In genomic region chr15:74664028-74664616, GRCh38 we compare ENCODE assay signal across 11 cellular contexts. TPM values are rescaled to one million over a fixed set of nuclear protein-coding genes. Genes with fewer than 3 reads are reported as not detected.
DNase-seq lines count a peak whose midpoint lies in the region; ATAC-seq and TF ChIP-seq lines count a peak whose summit lies in the region.
"Had no signal": no experiment of that assay in that cellular context is flagged by ENCODE, and none has a peak within 500 bp of the region (broad histone marks: within the 10 kb centered on the region; RNA-seq: fewer than 3 reads in every experiment).

No MANE protein-coding gene starts in this region.

- no peak for TF ChIP-seq POLR2A in uterus (IDR thresholded peaks at IDR 0.05)

- peaks cover 7% of the 10 kb centered on the region for H3F3A ChIP-seq in SK-N-SH (replicated peaks; ENCODE audit: insufficient read depth)

- H2BK5ac ChIP-seq in mesendoderm (ENCODE audit: low read length), result no peak overlapping the region

- H3K4me3 ChIP-seq in SK-N-SH (ENCODE audit: low read depth in 2 of 2, low read length in 1 of 2), result no peak overlapping the region
- no peak overlapping the region for H3K4me3 ChIP-seq in endodermal cell (ENCODE audit: low read length)
- no peak overlapping the region for H3K4me3 ChIP-seq in uterus
- H3K4me3 ChIP-seq in mesendoderm (ENCODE audit: low read length), result no peak overlapping the region

- H3K36me3 Mint-ChIP-seq in endodermal cell (ENCODE audit: low read depth), result peaks cover 12% of the 10 kb centered on the region

- H3K18ac ChIP-seq in mesendoderm (ENCODE audit: low read length), result no peak overlapping the region

- H3K4ac ChIP-seq in mesendoderm (ENCODE audit: low read depth, low read length), result no peak overlapping the region

- intact Hi-C loops in uterus (cut with DNase I; ENCODE audit: low total_unique reads), result no loop called here

- peaks cover 0 to 7% of the 10 kb centered on the region in 2 experiments; a peak in 1 of 4 replicates for H3K4me1 ChIP-seq in SK-N-SH (ENCODE audit: control insufficient read depth in 1 of 2, insufficient read depth in 2 of 2, low read depth in 1 of 2, low read length in 1 of 2)
- no peaks in the 10 kb centered on the region for H3K4me1 ChIP-seq in endodermal cell (ENCODE audit: control insufficient read depth, insufficient read depth, low read length)
- no peaks in the 10 kb centered on the region for H3K4me1 ChIP-seq in uterus
- H3K4me1 ChIP-seq in mesendoderm (ENCODE audit: control insufficient read depth, low read depth, low read length), result no peaks in the 10 kb centered on the region

- TF ChIP-seq CTCF in SK-N-SH (IDR thresholded peaks at IDR 0.05) (no peak), endodermal cell (conservative IDR thresholded peaks at IDR 0.05) (no peak), uterus (IDR thresholded peaks at IDR 0.05) (no peak)

- H2BK15ac ChIP-seq in mesendoderm (replicated peaks; ENCODE audit: low read depth), result no peak overlapping the region

- peaks cover 5% of the 10 kb centered on the region for H3K79me1 ChIP-seq in mesendoderm (ENCODE audit: low read length)

- TF ChIP-seq EP300 in SK-N-SH (IDR thresholded peaks at IDR 0.05; ENCODE audit: borderline replicate concordance in 1 of 2, low read depth in 1 of 2, low read length in 1 of 2), result no peak

- H3K27ac ChIP-seq in SK-N-SH (ENCODE audit: low read depth in 2 of 2, low read length in 1 of 2) (peak overlapping the region in 1 of 2 experiments; percentile 10; a peak in 1 of 4 replicates), endodermal cell (ENCODE audit: low read depth, low read length) (no peak overlapping the region), uterus (peak overlapping the region; percentile 17 to 32), mesendoderm (ENCODE audit: low read depth, low read length) (no peak overlapping the region)
- H3K27ac ChIP-seq: KMS-11 had no signal

- H4K8ac ChIP-seq in mesendoderm (ENCODE audit: low read depth, low read length), result no peak overlapping the region

- H3K79me2 ChIP-seq in SK-N-SH (ENCODE audit: insufficient read depth) (peaks cover 56% of the 10 kb centered on the region), mesendoderm (ENCODE audit: control insufficient read depth, insufficient read depth, low read length) (no peaks in the 10 kb centered on the region)

- no peak for TF ChIP-seq RAD21 in SK-N-SH (IDR thresholded peaks at IDR 0.05; ENCODE audit: low read length)

- H3K4me3 Mint-ChIP-seq in endodermal cell, result no peak overlapping the region
- H3K4me3 Mint-ChIP-seq: activated CD8-positive, alpha-beta memory T cell treated with anti-CD3 and anti-CD28 coated beads, Interleukin-2, amount 10 ng/mL, durations not matched to agents 7 days and 5 days had no signal

- no peak overlapping the region for H3K23ac ChIP-seq in mesendoderm (ENCODE audit: low read length)

- POLR2A ChIA-PET in SK-N-SH (lab: Yijun Ruan, JAX), result no interaction called here

- CTCF ChIA-PET in SK-N-SH (lab: Yijun Ruan, JAX), result interaction anchor here (1.9 to 2.1 kb wide), 2 partner anchors 32 to 105 kb away, joined by 9 to 10 read pairs; no protein-coding TSS in a partner anchor

- H3K4me1 Mint-ChIP-seq in endodermal cell, result peaks cover 14% of the 10 kb centered on the region
- H3K4me1 Mint-ChIP-seq: activated CD8-positive, alpha-beta memory T cell treated with anti-CD3 and anti-CD28 coated beads, Interleukin-2, amount 10 ng/mL, durations not matched to agents 7 days and 5 days had no signal

- no peak overlapping the region for H2BK120ac ChIP-seq in mesendoderm (ENCODE audit: low read depth, low read length)

- no peaks in the 10 kb centered on the region for H3K27me3 Mint-ChIP-seq in endodermal cell (ENCODE audit: insufficient read depth)
- H3K27me3 Mint-ChIP-seq: activated CD8-positive, alpha-beta memory T cell treated with anti-CD3 and anti-CD28 coated beads, Interleukin-2, amount 10 ng/mL, durations not matched to agents 7 days and 5 days had no signal

- peak overlapping the region; percentile 78 for H3K27ac Mint-ChIP-seq in endodermal cell
- H3K27ac Mint-ChIP-seq: activated CD8-positive, alpha-beta memory T cell treated with anti-CD3 and anti-CD28 coated beads, Interleukin-2, amount 10 ng/mL, durations not matched to agents 7 days and 5 days had no signal

- no peaks in the 10 kb centered on the region for H3K9me3 Mint-ChIP-seq in endodermal cell

- H3K36me3 ChIP-seq in SK-N-SH (replicated peaks in 1 of 2; ENCODE audit: control insufficient read depth in 1 of 2, insufficient read depth in 2 of 2, low read length in 1 of 2), result peaks cover 10 to 12% of the 10 kb centered on the region in 2 experiments
- peaks cover 23% of the 10 kb centered on the region for H3K36me3 ChIP-seq in endodermal cell (ENCODE audit: control insufficient read depth, insufficient read depth, low read length)
- H3K36me3 ChIP-seq in uterus, result no peaks in the 10 kb centered on the region
- H3K36me3 ChIP-seq in mesendoderm (ENCODE audit: control insufficient read depth, insufficient read depth, low read length), result no peaks in the 10 kb centered on the region

- H3K9me3 ChIP-seq in SK-N-SH (no peaks in the 10 kb centered on the region), endodermal cell (ENCODE audit: control insufficient read depth, low read length) (no peaks in the 10 kb centered on the region), uterus (no peaks in the 10 kb centered on the region)

- H3K9ac ChIP-seq in SK-N-SH, result no peak overlapping the region
- H3K9ac ChIP-seq in endodermal cell (ENCODE audit: extremely low read depth, low read length, poor library complexity, severe bottlenecking), result no peak overlapping the region
- H3K9ac ChIP-seq in mesendoderm (ENCODE audit: low read length), result no peak overlapping the region
- H3K9ac ChIP-seq: KMS-11 had no signal

- H3K9me2 ChIP-seq in SK-N-SH, result no peaks in the 10 kb centered on the region

- H2AFZ ChIP-seq in SK-N-SH (ENCODE audit: low read depth), result no peak overlapping the region

- peaks cover 22% of the 10 kb centered on the region for H4K20me1 ChIP-seq in SK-N-SH (ENCODE audit: insufficient read depth)

- H3K4me2 ChIP-seq in SK-N-SH, result no peak overlapping the region; the same call in 1 of the 2 replicates
- no peak overlapping the region for H3K4me2 ChIP-seq in mesendoderm (ENCODE audit: low read length)
- H3K4me2 ChIP-seq: KMS-11 had no signal

- DNase-seq in SK-N-SH, result no peak
- no peak for DNase-seq in endodermal cell
- DNase-seq in lung microvascular endothelial cell (ENCODE audit: low read depth in 2 of 2), result peak; percentile 57 to 78
- DNase-seq in uterus, result peak; percentile 24 to 33
- DNase-seq in mesendoderm, result no peak
- DNase-seq in NOMO-1 treated with dmso at 0.1 percent for 144 hours (lab: John Stamatoyannopoulos, UW; ENCODE audit: unreplicated experiment), result no peak
- DNase-seq: activated CD8-positive, alpha-beta memory T cell treated with anti-CD3 and anti-CD28 coated beads, Interleukin-2, amount 10 ng/mL, durations not matched to agents 7 days and 5 days had no signal

- H3K27me3 ChIP-seq in SK-N-SH (ENCODE audit: insufficient read depth) (no peaks in the 10 kb centered on the region), endodermal cell (ENCODE audit: control insufficient read depth, insufficient read depth, low read length, poor library complexity, severe bottlenecking) (no peaks in the 10 kb centered on the region), uterus (no peaks in the 10 kb centered on the region), mesendoderm (ENCODE audit: insufficient read depth, low read length, poor library complexity) (no peaks in the 10 kb centered on the region)

- 65% methylated on average over 2 of the region's 2 CpGs for WGBS in SK-N-SH (ENCODE audit: low lambda C conversion rate)
- 82 to 87% methylated on average over 2 of the region's 2 CpGs for whole genome bisulfite sequencing in endodermal cell (ENCODE audit: insufficient coverage in 1 of 2, insufficient read length in 1 of 2), 2 experiments
- no CpG with 5 or more reads among the region's 2 CpGs for WGBS in mesendoderm (ENCODE audit: extremely low coverage, insufficient coverage, low lambda C conversion rate)

- H3K56ac ChIP-seq in mesendoderm (ENCODE audit: low read length), result no peak overlapping the region

- no peak overlapping the region for H4K5ac ChIP-seq in mesendoderm (ENCODE audit: low read length)

- peak; percentile 54 for ATAC-seq in SK-N-SH treated with all-trans-retinoic acid at 6 μM for 48 hours
- ATAC-seq in HG02610 (IDR thresholded peaks at IDR 0.05; ENCODE audit: unreplicated experiment), result no peak
- ATAC-seq: activated CD8-positive, alpha-beta memory T cell treated with anti-CD3 and anti-CD28 coated beads, Interleukin-2, amount 10 ng/mL, durations not matched to agents 7 days and 5 days; HCT116 had no signal

- H2AK5ac ChIP-seq in mesendoderm (ENCODE audit: low read length), result no peak overlapping the region

TF ChIP-seq in SK-N-SH treated with all-trans-retinoic acid at 6 μM for 48 hours, 23 proteins besides CTCF, POLR2A, EP300 and RAD21 (continues in another document):
- TF ChIP-seq CSDC2 (CRISPR knock-in tag; IDR thresholded peaks at IDR 0.05), result no peak

TF ChIP-seq in SK-N-SH, 30 proteins besides CTCF, POLR2A, EP300 and RAD21 (continues in another document):
- TF ChIP-seq ELF1 (IDR thresholded peaks at IDR 0.05) (no peak), RFX5 (IDR thresholded peaks at IDR 0.05; ENCODE audit: low read length) (no peak), TCF12 (IDR thresholded peaks at IDR 0.05) (no peak), POLR2AphosphoS5 (IDR thresholded peaks at IDR 0.05; ENCODE audit: low read depth, low read length) (no peak)

RNA-seq across cellular contexts. Expression of gene EDC3, which starts 31.7 kb away (rescaled TPM):
- 34.9 and 44.5 TPM in 2 replicates for polyA plus RNA-seq in SK-N-SH (2012; rRNA removed)
- 24.8 and 28.2 TPM in 2 replicates for polyA plus RNA-seq in SK-N-SH (2012; cell fraction: cytosol; rRNA removed)
- 48.5 and 72.2 TPM in 2 replicates for polyA plus RNA-seq in SK-N-SH (2012; cell fraction: nucleus; rRNA removed)
- 10 to 100 TPM; 44.5 to 48.3 TPM for total RNA-seq in endodermal cell
- polyA plus RNA-seq in endodermal cell (2013, experiment 1 of 2), result 34.2 TPM
- 28.6 TPM for polyA plus RNA-seq in endodermal cell (2013, experiment 2 of 2)
- 11.6 and 21.4 TPM in 2 replicates for total RNA-seq in lung microvascular endothelial cell
- 10 to 100 TPM in 2 of 4 donors, 1 to 10 TPM in 2; 8.7 to 40.6 (median 17.9) TPM for total RNA-seq in uterus
- polyA plus RNA-seq in mesendoderm (2013, experiment 1 of 2), result 28.2 TPM
- 31.0 TPM for polyA plus RNA-seq in mesendoderm (2013, experiment 2 of 2)

RNA-seq across cellular contexts. Expression of gene CLK3, which starts 48.5 kb away (rescaled TPM):
- 67.7 and 72.4 TPM in 2 replicates for polyA plus RNA-seq in SK-N-SH (2012; rRNA removed)
- 32.3 and 44.4 TPM in 2 replicates for polyA plus RNA-seq in SK-N-SH (2012; cell fraction: cytosol; rRNA removed)
- 210 and 306 TPM in 2 replicates for polyA plus RNA-seq in SK-N-SH (2012; cell fraction: nucleus; rRNA removed)
- total RNA-seq in endodermal cell, result 10 to 100 TPM; 53.4 to 67.3 TPM
- 67.7 TPM for polyA plus RNA-seq in endodermal cell (2013, experiment 1 of 2)
- 60.9 TPM for polyA plus RNA-seq in endodermal cell (2013, experiment 2 of 2)
- 31.6 and 48.2 TPM in 2 replicates for total RNA-seq in lung microvascular endothelial cell
- total RNA-seq in uterus, result 10 to 100 TPM; 33.0 to 90.4 (median 84.2) TPM
- 35.9 TPM for polyA plus RNA-seq in mesendoderm (2013, experiment 1 of 2)
- 38.3 TPM for polyA plus RNA-seq in mesendoderm (2013, experiment 2 of 2)

Comparison
In these comparisons a context has a peak if more than half of its experiments do, and no peak if none do; other contexts are left out.
1. DNase-seq: peak in lung microvascular endothelial cell (2 of 2) and uterus (2 of 2); none in SK-N-SH (single experiment), endodermal cell (single experiment), mesendoderm (single experiment) and NOMO-1 treated with dmso at 0.1 percent for 144 hours (single experiment).
2. H3K27ac ChIP-seq: peak in uterus (2 of 2); none in endodermal cell (single experiment) and mesendoderm (single experiment).